ENCODE assay signal across 28 cellular contexts in genomic region chr7:45501788-45502187, GRCh38.
"Had no signal": no experiment of that assay in that cellular context is flagged by ENCODE, and none has a peak within 500 bp of the region (broad histone marks: within the 10 kb centered on the region; RNA-seq: fewer than 3 reads in every experiment).

No MANE protein-coding gene starts in this region.

- H3K27ac Mint-ChIP-seq: stimulated activated effector memory CD8-positive, alpha-beta T cell treated with anti-CD3 and anti-CD28 coated beads, Interleukin-12 subunit alpha, Interleukin-12 subunit beta, amount 100 ng/mL, for 72 hours; stimulated activated memory B cell treated with anti-CD40 and anti-IgM and Interleukin-4, amounts not matched to agents 10 μg/mL and 1 μg/mL and 100 μg/mL, for 72 hours; stimulated activated naive B cell treated with anti-CD40 and anti-IgM and Interleukin-4, amounts not matched to agents 10 μg/mL and 1 μg/mL and 100 μg/mL, for 72 hours; stimulated activated naive CD8-positive, alpha-beta T cell treated with anti-CD3 and anti-CD28 coated beads, Interleukin-15, amount 100 ng/mL, for 72 hours; stimulated activated naive CD8-positive, alpha-beta T cell treated with anti-CD3 and anti-CD28 coated beads, Interleukin-15, Interleukin-2, amounts not matched to agents 100 ng/mL and 50 ng/mL, for 24 hours; type B pancreatic cell had no signal

- H3K27me3 Mint-ChIP-seq: stimulated activated naive CD8-positive, alpha-beta T cell treated with anti-CD3 and anti-CD28 coated beads, Interleukin-15, amount 100 ng/mL, for 72 hours had no signal

- H3K9me3 ChIP-seq: suprapubic skin, testis, thoracic aorta, thyroid gland, transverse colon, uterus, vagina had no signal

- H3K4me3 ChIP-seq: stomach, suprapubic skin, testis, thoracic aorta, thyroid gland, tibial artery, tibial nerve, transverse colon, upper lobe of left lung, upper lobe of right lung, uterus, vagina had no signal

- H3K27me3 ChIP-seq: stomach, suprapubic skin, testis, thyroid gland, tibial nerve, transverse colon, upper lobe of left lung, uterus, vagina had no signal

- H3K4me1 ChIP-seq: stomach, suprapubic skin, testis, thyroid gland, tibial artery, tibial nerve, transverse colon, upper lobe of left lung, upper lobe of right lung, uterus, vagina had no signal

- H3K36me3 Mint-ChIP-seq: stimulated activated effector memory CD8-positive, alpha-beta T cell treated with anti-CD3 and anti-CD28 coated beads, Interleukin-12 subunit alpha, Interleukin-12 subunit beta, amount 100 ng/mL, for 72 hours; type B pancreatic cell had no signal

- H3K4me3 Mint-ChIP-seq: stimulated activated effector memory CD8-positive, alpha-beta T cell treated with anti-CD3 and anti-CD28 coated beads, Interleukin-12 subunit alpha, Interleukin-12 subunit beta, amount 100 ng/mL, for 72 hours; stimulated activated memory B cell treated with anti-CD40 and anti-IgM and Interleukin-4, amounts not matched to agents 10 μg/mL and 1 μg/mL and 100 μg/mL, for 72 hours; stimulated activated naive B cell treated with anti-CD40 and anti-IgM and Interleukin-4, amounts not matched to agents 10 μg/mL and 1 μg/mL and 100 μg/mL, for 72 hours; stimulated activated naive CD8-positive, alpha-beta T cell treated with anti-CD3 and anti-CD28 coated beads, Interleukin-15, amount 100 ng/mL, for 72 hours; stimulated activated naive CD8-positive, alpha-beta T cell treated with anti-CD3 and anti-CD28 coated beads, Interleukin-15, Interleukin-2, amounts not matched to agents 100 ng/mL and 50 ng/mL, for 24 hours; type B pancreatic cell had no signal

- H3K27ac ChIP-seq: stomach, suprapubic skin, testis, thoracic aorta, thyroid gland, tibial artery, tibial nerve, transverse colon, upper lobe of left lung, upper lobe of right lung, uterus, vagina had no signal

- DNase-seq: stimulated activated CD4-positive, alpha-beta T cell treated with anti-CD3 and anti-CD28 coated beads, Interleukin-2, amount 100 ng/mL, for 48 hours; stimulated activated CD4-positive, alpha-beta T cell treated with anti-CD3 and anti-CD28 coated beads, Interleukin-4, amount 100 ng/mL, for 1 hour; stimulated activated CD4-positive, alpha-beta T cell treated with anti-CD3 and anti-CD28 coated beads, Interleukin-4, amount 100 ng/mL, for 24 hours; stimulated activated CD4-positive, alpha-beta T cell treated with anti-CD3 and anti-CD28 coated beads, Interleukin-4, amount 100 ng/mL, for 4 hours; stimulated activated CD8-positive, alpha-beta memory T cell treated with anti-CD3 and anti-CD28 coated beads, Interleukin-4, amount 100 ng/mL, for 48 hours; stimulated activated naive B cell treated with anti-CD40 and anti-IgM and Interleukin-4, amounts not matched to agents 10 μg/mL and 1 μg/mL and 100 μg/mL, for 72 hours; stimulated activated naive CD4-positive, alpha-beta T cell; stimulated activated naive CD4-positive, alpha-beta T cell treated with Interleukin-2 at 50 U/mL for 16 hours; stimulated activated naive CD8-positive, alpha-beta T cell treated with anti-CD3 and anti-CD28 coated beads, Interleukin-15, amount 100 ng/mL, for 72 hours; stimulated activated naive CD8-positive, alpha-beta T cell treated with anti-CD3 and anti-CD28 coated beads, Interleukin-15, Interleukin-2, amounts not matched to agents 100 U/mL and 50 U/mL, for 24 hours; stomach; substantia nigra; testis; thyroid gland; tibial artery; transverse colon; trophoblast cell; upper lobe of left lung; upper lobe of right lung; uterus had no signal

- ATAC-seq: stimulated activated effector memory CD8-positive, alpha-beta T cell treated with anti-CD3 and anti-CD28 coated beads, Interleukin-12 subunit alpha, Interleukin-12 subunit beta, amount 100 ng/mL, for 72 hours; stimulated activated memory B cell treated with anti-CD40 and anti-IgM and Interleukin-4, amounts not matched to agents 10 μg/mL and 1 μg/mL and 100 μg/mL, for 72 hours; stimulated activated naive B cell treated with anti-CD40 and anti-IgM and Interleukin-4, amounts not matched to agents 10 μg/mL and 1 μg/mL and 100 μg/mL, for 72 hours; stimulated activated naive CD8-positive, alpha-beta T cell treated with anti-CD3 and anti-CD28 coated beads, Interleukin-15, amount 100 ng/mL, for 72 hours; stimulated activated naive CD8-positive, alpha-beta T cell treated with anti-CD3 and anti-CD28 coated beads, Interleukin-15, Interleukin-2, amounts not matched to agents 100 U/mL and 50 U/mL, for 24 hours; upper lobe of right lung had no signal

- H3K36me3 ChIP-seq: stomach, suprapubic skin, thoracic aorta, thyroid gland, tibial artery, tibial nerve, transverse colon, upper lobe of left lung, upper lobe of right lung, uterus, vagina had no signal

- H3K4me1 Mint-ChIP-seq: stimulated activated memory B cell treated with anti-CD40 and anti-IgM and Interleukin-4, amounts not matched to agents 10 μg/mL and 1 μg/mL and 100 μg/mL, for 72 hours; stimulated activated naive CD8-positive, alpha-beta T cell treated with anti-CD3 and anti-CD28 coated beads, Interleukin-15, amount 100 ng/mL, for 72 hours had no signal
